2 cellular contexts compared by ENCODE assay signal in the genomic region with DNA sequence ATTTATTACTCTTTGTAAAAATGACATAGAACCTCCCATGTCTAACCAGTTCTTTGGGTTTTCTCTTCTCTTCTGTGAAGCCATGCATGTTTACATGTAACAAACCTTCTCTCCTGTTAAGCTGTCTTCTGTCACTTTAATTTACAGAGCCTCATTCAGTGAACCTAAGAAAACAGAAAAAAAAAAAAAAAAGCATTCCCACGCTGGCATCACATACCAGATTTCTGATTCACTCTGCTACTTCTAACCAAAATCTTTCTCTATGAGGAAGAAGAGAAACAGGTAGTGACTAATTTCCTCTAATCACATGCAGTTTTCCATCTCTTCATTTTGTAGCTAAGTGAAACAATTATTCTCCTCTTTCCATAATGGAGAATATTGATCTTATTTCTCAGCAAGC.
TF ChIP-seq lines count a peak whose summit lies in the region.

No MANE protein-coding gene starts in this region.

TF ChIP-seq in SK-N-SH, 30 proteins besides CTCF, POLR2A, EP300 and RAD21:
- TF ChIP-seq JUND (IDR thresholded peaks at IDR 0.05) (peak; percentile 35; the same call in 1 of the 2 replicates), IRF3 (IDR thresholded peaks at IDR 0.05; ENCODE audit: low read depth, low read length) (no peak), TEAD4 (IDR thresholded peaks at IDR 0.05; ENCODE audit: borderline replicate concordance, insufficient read depth) (0 out of 2 replicates have a peak, but pooled peaks have one; percentile 20), FOSL2 (IDR thresholded peaks at IDR 0.05; ENCODE audit: borderline replicate concordance, low read depth) (peak; percentile 67; the same call in 1 of the 2 replicates)
- TF ChIP-seq, protein P1, sequence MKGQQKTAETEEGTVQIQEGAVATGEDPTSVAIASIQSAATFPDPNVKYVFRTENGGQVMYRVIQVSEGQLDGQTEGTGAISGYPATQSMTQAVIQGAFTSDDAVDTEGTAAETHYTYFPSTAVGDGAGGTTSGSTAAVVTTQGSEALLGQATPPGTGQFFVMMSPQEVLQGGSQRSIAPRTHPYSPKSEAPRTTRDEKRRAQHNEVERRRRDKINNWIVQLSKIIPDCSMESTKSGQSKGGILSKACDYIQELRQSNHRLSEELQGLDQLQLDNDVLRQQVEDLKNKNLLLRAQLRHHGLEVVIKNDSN (IDR thresholded peaks at IDR 0.05; ENCODE audit: borderline replicate concordance, low read depth) = no peak
- TF ChIP-seq, protein P2, sequence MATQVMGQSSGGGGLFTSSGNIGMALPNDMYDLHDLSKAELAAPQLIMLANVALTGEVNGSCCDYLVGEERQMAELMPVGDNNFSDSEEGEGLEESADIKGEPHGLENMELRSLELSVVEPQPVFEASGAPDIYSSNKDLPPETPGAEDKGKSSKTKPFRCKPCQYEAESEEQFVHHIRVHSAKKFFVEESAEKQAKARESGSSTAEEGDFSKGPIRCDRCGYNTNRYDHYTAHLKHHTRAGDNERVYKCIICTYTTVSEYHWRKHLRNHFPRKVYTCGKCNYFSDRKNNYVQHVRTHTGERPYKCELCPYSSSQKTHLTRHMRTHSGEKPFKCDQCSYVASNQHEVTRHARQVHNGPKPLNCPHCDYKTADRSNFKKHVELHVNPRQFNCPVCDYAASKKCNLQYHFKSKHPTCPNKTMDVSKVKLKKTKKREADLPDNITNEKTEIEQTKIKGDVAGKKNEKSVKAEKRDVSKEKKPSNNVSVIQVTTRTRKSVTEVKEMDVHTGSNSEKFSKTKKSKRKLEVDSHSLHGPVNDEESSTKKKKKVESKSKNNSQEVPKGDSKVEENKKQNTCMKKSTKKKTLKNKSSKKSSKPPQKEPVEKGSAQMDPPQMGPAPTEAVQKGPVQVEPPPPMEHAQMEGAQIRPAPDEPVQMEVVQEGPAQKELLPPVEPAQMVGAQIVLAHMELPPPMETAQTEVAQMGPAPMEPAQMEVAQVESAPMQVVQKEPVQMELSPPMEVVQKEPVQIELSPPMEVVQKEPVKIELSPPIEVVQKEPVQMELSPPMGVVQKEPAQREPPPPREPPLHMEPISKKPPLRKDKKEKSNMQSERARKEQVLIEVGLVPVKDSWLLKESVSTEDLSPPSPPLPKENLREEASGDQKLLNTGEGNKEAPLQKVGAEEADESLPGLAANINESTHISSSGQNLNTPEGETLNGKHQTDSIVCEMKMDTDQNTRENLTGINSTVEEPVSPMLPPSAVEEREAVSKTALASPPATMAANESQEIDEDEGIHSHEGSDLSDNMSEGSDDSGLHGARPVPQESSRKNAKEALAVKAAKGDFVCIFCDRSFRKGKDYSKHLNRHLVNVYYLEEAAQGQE (IDR thresholded peaks at IDR 0.05; ENCODE audit: low read depth, low read length) = no peak

TF ChIP-seq in HepG2, 621 proteins besides CTCF, POLR2A, EP300 and RAD21:
- no peak for TF ChIP-seq ZMAT3 (CRISPR knock-in tag; conservative IDR thresholded peaks at IDR 0.05)
- TF ChIP-seq SKIL (CRISPR knock-in tag; IDR thresholded peaks at IDR 0.05; ENCODE audit: borderline replicate concordance) = no peak
- TF ChIP-seq TBX2 (CRISPR knock-in tag; IDR thresholded peaks at IDR 0.05; ENCODE audit: borderline replicate concordance) = no peak
- TF ChIP-seq GATA4 (IDR thresholded peaks at IDR 0.05; ENCODE audit: borderline replicate concordance, low read depth) = no peak
- no peak for TF ChIP-seq ZNF33B (CRISPR knock-in tag; IDR thresholded peaks at IDR 0.05)
- TF ChIP-seq ZNF274 (CRISPR knock-in tag; IDR thresholded peaks at IDR 0.05) = no peak
- TF ChIP-seq ZNF335 (CRISPR knock-in tag; IDR thresholded peaks at IDR 0.05) = no peak
- no peak for TF ChIP-seq JUND (CRISPR knock-in tag; IDR thresholded peaks at IDR 0.05)
- no peak for TF ChIP-seq CEBPG (CRISPR knock-in tag; IDR thresholded peaks at IDR 0.05)
- TF ChIP-seq, protein P2 (IDR thresholded peaks at IDR 0.05; ENCODE audit: borderline replicate concordance in 1 of 2, low read depth in 1 of 2, low read length in 2 of 2) = no peak
- TF ChIP-seq NFE2 (CRISPR knock-in tag; IDR thresholded peaks at IDR 0.05) = no peak
- TF ChIP-seq, protein P3, sequence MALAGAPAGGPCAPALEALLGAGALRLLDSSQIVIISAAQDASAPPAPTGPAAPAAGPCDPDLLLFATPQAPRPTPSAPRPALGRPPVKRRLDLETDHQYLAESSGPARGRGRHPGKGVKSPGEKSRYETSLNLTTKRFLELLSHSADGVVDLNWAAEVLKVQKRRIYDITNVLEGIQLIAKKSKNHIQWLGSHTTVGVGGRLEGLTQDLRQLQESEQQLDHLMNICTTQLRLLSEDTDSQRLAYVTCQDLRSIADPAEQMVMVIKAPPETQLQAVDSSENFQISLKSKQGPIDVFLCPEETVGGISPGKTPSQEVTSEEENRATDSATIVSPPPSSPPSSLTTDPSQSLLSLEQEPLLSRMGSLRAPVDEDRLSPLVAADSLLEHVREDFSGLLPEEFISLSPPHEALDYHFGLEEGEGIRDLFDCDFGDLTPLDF (CRISPR knock-in tag; IDR thresholded peaks at IDR 0.05) = no peak
- TF ChIP-seq, protein P4, sequence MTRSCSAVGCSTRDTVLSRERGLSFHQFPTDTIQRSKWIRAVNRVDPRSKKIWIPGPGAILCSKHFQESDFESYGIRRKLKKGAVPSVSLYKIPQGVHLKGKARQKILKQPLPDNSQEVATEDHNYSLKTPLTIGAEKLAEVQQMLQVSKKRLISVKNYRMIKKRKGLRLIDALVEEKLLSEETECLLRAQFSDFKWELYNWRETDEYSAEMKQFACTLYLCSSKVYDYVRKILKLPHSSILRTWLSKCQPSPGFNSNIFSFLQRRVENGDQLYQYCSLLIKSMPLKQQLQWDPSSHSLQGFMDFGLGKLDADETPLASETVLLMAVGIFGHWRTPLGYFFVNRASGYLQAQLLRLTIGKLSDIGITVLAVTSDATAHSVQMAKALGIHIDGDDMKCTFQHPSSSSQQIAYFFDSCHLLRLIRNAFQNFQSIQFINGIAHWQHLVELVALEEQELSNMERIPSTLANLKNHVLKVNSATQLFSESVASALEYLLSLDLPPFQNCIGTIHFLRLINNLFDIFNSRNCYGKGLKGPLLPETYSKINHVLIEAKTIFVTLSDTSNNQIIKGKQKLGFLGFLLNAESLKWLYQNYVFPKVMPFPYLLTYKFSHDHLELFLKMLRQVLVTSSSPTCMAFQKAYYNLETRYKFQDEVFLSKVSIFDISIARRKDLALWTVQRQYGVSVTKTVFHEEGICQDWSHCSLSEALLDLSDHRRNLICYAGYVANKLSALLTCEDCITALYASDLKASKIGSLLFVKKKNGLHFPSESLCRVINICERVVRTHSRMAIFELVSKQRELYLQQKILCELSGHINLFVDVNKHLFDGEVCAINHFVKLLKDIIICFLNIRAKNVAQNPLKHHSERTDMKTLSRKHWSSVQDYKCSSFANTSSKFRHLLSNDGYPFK (CRISPR knock-in tag; IDR thresholded peaks at IDR 0.05; ENCODE audit: borderline replicate concordance) = no peak
- no peak for TF ChIP-seq ZNF441 (CRISPR knock-in tag; IDR thresholded peaks at IDR 0.05; ENCODE audit: borderline replicate concordance)
- TF ChIP-seq ZNF20 (CRISPR knock-in tag; IDR thresholded peaks at IDR 0.05) = no peak
